Comparison of ENCODE assay signal across 10 cellular contexts in the genomic region with DNA sequence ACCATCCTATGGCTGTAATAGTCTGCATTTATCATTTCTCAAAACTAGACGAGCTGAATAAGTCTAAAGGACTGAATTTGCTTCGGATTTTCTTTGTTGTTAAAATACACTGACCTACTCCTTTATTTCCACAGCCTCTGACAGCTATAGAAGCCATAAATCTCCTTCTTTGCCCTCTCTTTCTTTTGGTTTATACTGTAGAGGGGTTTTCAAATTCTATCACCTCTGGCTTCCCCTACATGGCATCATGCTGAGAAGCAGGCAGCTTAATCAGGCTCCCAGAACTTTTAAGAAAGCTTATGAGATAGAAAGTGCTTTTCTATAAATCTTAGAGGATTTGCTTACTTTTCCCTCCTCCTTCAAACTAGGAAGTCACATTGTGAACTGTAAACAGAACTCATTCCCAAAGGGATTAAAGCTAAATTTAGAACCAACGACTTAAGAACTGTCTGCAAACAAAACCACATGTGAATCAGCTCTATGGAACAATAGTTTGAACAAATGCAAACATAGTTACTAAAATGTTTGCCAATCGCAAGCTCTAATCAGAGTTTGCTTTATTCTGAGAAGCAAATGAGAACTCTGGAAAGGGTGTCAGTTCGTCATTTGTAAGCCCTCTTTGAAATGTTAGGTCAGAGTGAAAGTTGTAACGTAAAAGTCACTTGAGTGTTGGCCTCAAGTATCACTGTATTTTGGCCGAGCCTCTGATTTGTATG.
DNase-seq lines count a peak whose midpoint lies in the region; ATAC-seq and TF ChIP-seq lines count a peak whose summit lies in the region.
"Had no signal": no experiment of that assay in that cellular context is flagged by ENCODE, and none has a peak within 500 bp of the region (broad histone marks: within the 10 kb centered on the region; RNA-seq: fewer than 3 reads in every experiment).

No MANE protein-coding gene starts in this region.

- no peak overlapping the region for H3K4me2 ChIP-seq in parathyroid adenoma (ENCODE audit: low read length)

- H3K27me3 ChIP-seq in Caco-2 (replicated peaks; ENCODE audit: control insufficient read depth, insufficient read depth, low read length): no peaks in the 10 kb centered on the region
- no peaks in the 10 kb centered on the region for H3K27me3 ChIP-seq in parathyroid adenoma (ENCODE audit: control insufficient read depth, insufficient read depth, low read length)
- H3K27me3 ChIP-seq in H7 (ENCODE audit: control insufficient read depth, insufficient read depth, low read length): no peaks in the 10 kb centered on the region

- H3K79me2 ChIP-seq in parathyroid adenoma: no peaks in the 10 kb centered on the region

- no peak overlapping the region for H2AFZ ChIP-seq in parathyroid adenoma

- H3K27me3 Mint-ChIP-seq in Caco-2 (ENCODE audit: insufficient read depth, unreplicated experiment): peaks cover 2% of the 10 kb centered on the region
- H3K27me3 Mint-ChIP-seq in activated naive CD8-positive, alpha-beta T cell treated with anti-CD3 and anti-CD28 coated beads for 36 hours: peaks cover 20% of the 10 kb centered on the region

- CTCF ChIA-PET in Caco-2 (lab: Charles Lee): no interaction called here

- peak overlapping the region; percentile 36 for H3K4me3 Mint-ChIP-seq in Caco-2 (ENCODE audit: unreplicated experiment)
- H3K4me3 Mint-ChIP-seq in activated naive CD8-positive, alpha-beta T cell treated with anti-CD3 and anti-CD28 coated beads for 36 hours: no peak overlapping the region
- H3K4me3 Mint-ChIP-seq: activated naive CD8-positive, alpha-beta T cell treated with anti-CD3 and anti-CD28 coated beads, Interleukin-2, amount 10 ng/mL, durations not matched to agents 7 days and 5 days had no signal

- no peak overlapping the region for H3K27ac Mint-ChIP-seq in Caco-2 (ENCODE audit: unreplicated experiment)
- H3K27ac Mint-ChIP-seq in activated naive CD8-positive, alpha-beta T cell treated with anti-CD3 and anti-CD28 coated beads for 36 hours: no peak overlapping the region
- H3K27ac Mint-ChIP-seq: activated naive CD8-positive, alpha-beta T cell treated with anti-CD3 and anti-CD28 coated beads, Interleukin-2, amount 10 ng/mL, durations not matched to agents 7 days and 5 days had no signal

- no peak for TF ChIP-seq CTCF in Caco-2 (IDR thresholded peaks at IDR 0.05; ENCODE audit: insufficient read depth in 1 of 2, low read depth in 1 of 2, low read length in 1 of 2, severe bottlenecking in 1 of 2, unreplicated experiment in 1 of 2)
- TF ChIP-seq CTCF in parathyroid adenoma (IDR thresholded peaks at IDR 0.05): no peak

- no peaks in the 10 kb centered on the region for H3K36me3 Mint-ChIP-seq in Caco-2 (ENCODE audit: insufficient read depth, unreplicated experiment)
- H3K36me3 Mint-ChIP-seq in activated naive CD8-positive, alpha-beta T cell treated with anti-CD3 and anti-CD28 coated beads for 36 hours: no peaks in the 10 kb centered on the region
- H3K36me3 Mint-ChIP-seq: activated naive CD8-positive, alpha-beta T cell treated with anti-CD3 and anti-CD28 coated beads, Interleukin-2, amount 10 ng/mL, durations not matched to agents 7 days and 5 days had no signal

- intact Hi-C loops in Caco-2 (cut with micrococcal nuclease; ENCODE audit: unreplicated experiment): loop anchor here (1.0 kb wide), 1 partner anchor 39 kb away; no protein-coding TSS in a partner anchor

- ATAC-seq in HG02759 (IDR thresholded peaks at IDR 0.05; ENCODE audit: unreplicated experiment): no peak

- peaks cover 14% of the 10 kb centered on the region for H3K4me1 Mint-ChIP-seq in Caco-2 (ENCODE audit: low read depth, unreplicated experiment)
- H3K4me1 Mint-ChIP-seq in activated naive CD8-positive, alpha-beta T cell treated with anti-CD3 and anti-CD28 coated beads for 36 hours: peaks cover 3% of the 10 kb centered on the region

- peak overlapping the region; percentile 32 for H3K27ac ChIP-seq in parathyroid adenoma

- H3K4me1 ChIP-seq in Caco-2 (peaks cover 13% of the 10 kb centered on the region), parathyroid adenoma (no peaks in the 10 kb centered on the region)

- H3K36me3 ChIP-seq in Caco-2 (ENCODE audit: control insufficient read depth, insufficient read depth, low read length): no peaks in the 10 kb centered on the region
- no peaks in the 10 kb centered on the region for H3K36me3 ChIP-seq in parathyroid adenoma (ENCODE audit: control insufficient read depth, insufficient read depth, low read length)
- H3K36me3 ChIP-seq in H7 (replicated peaks; ENCODE audit: control insufficient read depth, insufficient read depth, low read length): no peaks in the 10 kb centered on the region

- H3K9me3 ChIP-seq in Caco-2: no peaks in the 10 kb centered on the region
- H3K9me3 ChIP-seq in parathyroid adenoma (ENCODE audit: control insufficient read depth, low read length): no peaks in the 10 kb centered on the region

- no peak overlapping the region for H3K9ac ChIP-seq in parathyroid adenoma

- no TSS peak for BruUV-seq in Caco-2 (replicated peaks; lab: Mats Ljungman, UMichigan)

- H3K4me3 ChIP-seq in Caco-2 (ENCODE audit: low read depth, low read length) (no peak overlapping the region), parathyroid adenoma (ENCODE audit: low read depth, low read length) (no peak overlapping the region), H7 (ENCODE audit: insufficient read depth, low read depth, low read length) (no peak overlapping the region)

- DNase-seq in Caco-2: peak in 1 of 2 experiments; percentile 12
- peak; percentile 53 for DNase-seq in NCI-H345 treated with DMSO at 0.1 percent for 48 hours (lab: John Stamatoyannopoulos, UW; ENCODE audit: unreplicated experiment)
- peak; percentile 36 for DNase-seq in epidermal melanocyte (ENCODE audit: insufficient read length, low spot score)
- DNase-seq in H7: no peak
- no peak for DNase-seq in stimulated activated CD4-positive, alpha-beta T cell treated with anti-CD3 and anti-CD28 coated beads, Interleukin-4, amount 100 ng/mL, for 4 hours
- DNase-seq in activated naive CD8-positive, alpha-beta T cell treated with anti-CD3 and anti-CD28 coated beads for 36 hours: no peak
- DNase-seq: activated naive CD8-positive, alpha-beta T cell treated with anti-CD3 and anti-CD28 coated beads, Interleukin-2, amount 10 ng/mL, durations not matched to agents 7 days and 5 days; NCI-H1694 treated with DMSO at 0.1 percent for 48 hours had no signal

- POLR2A ChIA-PET in Caco-2 (lab: Charles Lee): no interaction called here

- no peaks in the 10 kb centered on the region for H3K9me3 Mint-ChIP-seq in Caco-2 (ENCODE audit: unreplicated experiment)
- peaks cover 3% of the 10 kb centered on the region for H3K9me3 Mint-ChIP-seq in activated naive CD8-positive, alpha-beta T cell treated with anti-CD3 and anti-CD28 coated beads for 36 hours
- H3K9me3 Mint-ChIP-seq: activated naive CD8-positive, alpha-beta T cell treated with anti-CD3 and anti-CD28 coated beads, Interleukin-2, amount 10 ng/mL, durations not matched to agents 7 days and 5 days had no signal

Comparison
In these comparisons a context has a peak if more than half of its experiments do, and no peak if none do; other contexts are left out.
1. DNase-seq: peak in NCI-H345 treated with DMSO at 0.1 percent for 48 hours (single experiment) and epidermal melanocyte (single experiment); none in H7 (single experiment), stimulated activated CD4-positive, alpha-beta T cell treated with anti-CD3 and anti-CD28 coated beads, Interleukin-4, amount 100 ng/mL, for 4 hours (0 of 2) and activated naive CD8-positive, alpha-beta T cell treated with anti-CD3 and anti-CD28 coated beads for 36 hours (single experiment).